Comparison of ENCODE assay signal across 11 cellular contexts in the genomic region with DNA sequence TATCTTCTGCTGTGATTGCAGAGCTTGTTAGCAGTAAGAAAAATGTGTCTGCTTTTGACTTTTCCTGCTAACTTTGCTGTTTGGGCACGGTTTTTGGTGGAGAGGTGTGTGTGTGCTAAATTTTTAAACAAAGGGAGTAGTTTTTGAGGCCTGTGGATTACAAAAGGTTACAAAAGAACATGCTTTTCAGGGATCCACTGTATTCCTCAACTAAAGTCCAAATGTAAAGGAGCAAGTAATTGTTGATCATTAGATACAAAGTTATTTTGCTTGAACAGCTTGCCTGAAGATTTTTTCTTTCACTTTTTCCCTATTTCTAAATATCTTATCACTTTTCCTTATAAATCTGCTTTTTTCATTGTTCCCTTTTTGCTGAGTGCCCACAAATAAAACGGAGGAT. TPM values are rescaled to one million over a fixed set of nuclear protein-coding genes. Genes with fewer than 3 reads are reported as not detected.
A peak's percentile ranks its signal among the peaks of the same experiment; 100 is the strongest.
DNase-seq lines count a peak whose midpoint lies in the region; ATAC-seq and TF ChIP-seq lines count a peak whose summit lies in the region.
"Had no signal": no experiment of that assay in that cellular context is flagged by ENCODE, and none has a peak within 500 bp of the region (broad histone marks: within the 10 kb centered on the region; RNA-seq: fewer than 3 reads in every experiment).

No MANE protein-coding gene starts in this region.

- H3K4me2 ChIP-seq in OCI-LY7 (ENCODE audit: low read length): peak overlapping the region; percentile 94

- ATAC-seq in psoas muscle: no peak

- peak overlapping the region; percentile 27 for H3K27ac Mint-ChIP-seq in activated CD4-positive, alpha-beta T cell treated with anti-CD3 and anti-CD28 coated beads, Interleukin-2, amount 10 ng/mL, durations not matched to agents 7 days and 5 days
- H3K27ac Mint-ChIP-seq in endothelial cell (ENCODE audit: unreplicated experiment): peak overlapping the region; percentile 48

- no peak overlapping the region for H2AFZ ChIP-seq in OCI-LY7 (ENCODE audit: low read length)

- peaks cover 61% of the 10 kb centered on the region for H3K36me3 ChIP-seq in OCI-LY7 (ENCODE audit: insufficient read depth, low read length)
- H3K36me3 ChIP-seq in psoas muscle (ENCODE audit: insufficient read depth in 1 of 2, low read depth in 1 of 2): peaks cover 12 to 57% of the 10 kb centered on the region in 2 donors

- CTCF ChIA-PET in activated CD4-positive, alpha-beta T cell treated with anti-CD3 and anti-CD28 coated beads, Interleukin-2, amount 10 ng/mL, durations not matched to agents 7 days and 5 days (lab: Charles Lee): interaction anchor here (1.8 to 5.5 kb wide), 2 partner anchors 10 to 13 kb away, joined by 5 to 35 read pairs; no protein-coding TSS in a partner anchor
- CTCF ChIA-PET in OCI-LY7 (lab: Charles Lee; ENCODE audit: unreplicated experiment): no interaction called here

- H3K27me3 ChIP-seq in psoas muscle (ENCODE audit: insufficient read depth in 3 of 3, low read length in 2 of 3): no peaks in the 10 kb centered on the region

- POLR2A ChIA-PET in activated CD4-positive, alpha-beta T cell treated with anti-CD3 and anti-CD28 coated beads, Interleukin-2, amount 10 ng/mL, durations not matched to agents 7 days and 5 days (lab: Charles Lee): no interaction called here
- POLR2A ChIA-PET in OCI-LY7 (lab: Charles Lee): interaction anchor here (0.6 to 1.3 kb wide), 3 partner anchors 12 to 99 kb away, joined by 3 to 5 read pairs (median 5); no protein-coding TSS in a partner anchor

- no peak for DNase-seq in activated CD4-positive, alpha-beta T cell treated with anti-CD3 and anti-CD28 coated beads, Interleukin-2, amount 10 ng/mL, durations not matched to agents 7 days and 5 days
- no peak for DNase-seq in activated CD4-positive, alpha-beta T cell treated with anti-CD3 and anti-CD28 coated beads for 48 hours
- DNase-seq in OCI-LY7 (ENCODE audit: low spot score): no peak
- no peak for DNase-seq in endothelial cell (ENCODE audit: low spot score)
- DNase-seq in psoas muscle: no peak
- no peak for DNase-seq in cerebellar cortex (ENCODE audit: low spot score)
- DNase-seq in DMS79 treated with DMSO at 0.1 percent for 48 hours (lab: John Stamatoyannopoulos, UW): no peak
- DNase-seq in NAMALWA (ENCODE audit: low spot score): no peak
- DNase-seq: head of caudate nucleus; stimulated activated CD8-positive, alpha-beta memory T cell treated with anti-CD3 and anti-CD28 coated beads, Interleukin-4, amount 100 ng/mL, for 48 hours; T-helper 9 cell had no signal

- BruUV-seq in OCI-LY7 (replicated peaks; lab: Mats Ljungman, UMichigan): TSS peak; percentile 64

- peaks cover 63% of the 10 kb centered on the region for H3K36me3 Mint-ChIP-seq in activated CD4-positive, alpha-beta T cell treated with anti-CD3 and anti-CD28 coated beads, Interleukin-2, amount 10 ng/mL, durations not matched to agents 7 days and 5 days (ENCODE audit: low read depth)
- peaks cover 39% of the 10 kb centered on the region for H3K36me3 Mint-ChIP-seq in endothelial cell (ENCODE audit: low read depth, unreplicated experiment)

- peaks cover 80% of the 10 kb centered on the region for H3K79me2 ChIP-seq in OCI-LY7 (ENCODE audit: insufficient read depth, low read depth, low read length)

- no peaks in the 10 kb centered on the region for H3K9me2 ChIP-seq in OCI-LY7 (ENCODE audit: insufficient read depth, low read length)

- H3K9me3 ChIP-seq in OCI-LY7 (ENCODE audit: low read length) (no peaks in the 10 kb centered on the region), psoas muscle (no peaks in the 10 kb centered on the region)

- no peak for TF ChIP-seq CTCF in OCI-LY7 (conservative IDR thresholded peaks at IDR 0.05; ENCODE audit: low read length)
- TF ChIP-seq CTCF in endothelial cell (IDR thresholded peaks at IDR 0.05; ENCODE audit: unreplicated experiment): no peak
- TF ChIP-seq CTCF in psoas muscle (IDR thresholded peaks at IDR 0.05): no peak

- H3K4me1 Mint-ChIP-seq in activated CD4-positive, alpha-beta T cell treated with anti-CD3 and anti-CD28 coated beads, Interleukin-2, amount 10 ng/mL, durations not matched to agents 7 days and 5 days: peaks cover 66% of the 10 kb centered on the region
- H3K4me1 Mint-ChIP-seq in endothelial cell (ENCODE audit: unreplicated experiment): peaks cover 40% of the 10 kb centered on the region

- peak overlapping the region; percentile 85 for H3K4me3 Mint-ChIP-seq in activated CD4-positive, alpha-beta T cell treated with anti-CD3 and anti-CD28 coated beads, Interleukin-2, amount 10 ng/mL, durations not matched to agents 7 days and 5 days
- H3K4me3 Mint-ChIP-seq in endothelial cell (ENCODE audit: unreplicated experiment): peak overlapping the region; percentile 96

- H3K9me3 Mint-ChIP-seq in activated CD4-positive, alpha-beta T cell treated with anti-CD3 and anti-CD28 coated beads, Interleukin-2, amount 10 ng/mL, durations not matched to agents 7 days and 5 days: no peaks in the 10 kb centered on the region
- no peaks in the 10 kb centered on the region for H3K9me3 Mint-ChIP-seq in endothelial cell (ENCODE audit: unreplicated experiment)

- H4K20me1 ChIP-seq in OCI-LY7 (ENCODE audit: insufficient read depth, low read length): peaks cover 36% of the 10 kb centered on the region

- H3K4me3 ChIP-seq in OCI-LY7 (ENCODE audit: low read depth, low read length, poor library complexity, severe bottlenecking) (peak overlapping the region; percentile 81), psoas muscle (peak overlapping the region; percentile 92)

- WGBS in psoas muscle, 3 donors: 70 to 79% (median 71%) methylated on average over 2 of the region's 2 CpGs

- H3K27me3 Mint-ChIP-seq in activated CD4-positive, alpha-beta T cell treated with anti-CD3 and anti-CD28 coated beads, Interleukin-2, amount 10 ng/mL, durations not matched to agents 7 days and 5 days: no peaks in the 10 kb centered on the region
- peaks cover 5% of the 10 kb centered on the region for H3K27me3 Mint-ChIP-seq in endothelial cell (ENCODE audit: unreplicated experiment)

- H3K4me1 ChIP-seq in OCI-LY7 (ENCODE audit: insufficient read depth, low read length, poor library complexity, severe bottlenecking) (peaks cover 53% of the 10 kb centered on the region), psoas muscle (peaks cover 44% of the 10 kb centered on the region)

- intact Hi-C loops in OCI-LY7 (cut with micrococcal nuclease; ENCODE audit: unreplicated experiment) (no loop called here), psoas muscle (cut with DNase I) (loop anchor here in 1 of 2 donors (10.0 kb wide), 1 partner anchor 47 kb away; no protein-coding TSS in a partner anchor)

- H3K27ac ChIP-seq in OCI-LY7 (ENCODE audit: low read depth, low read length, poor library complexity, severe bottlenecking) (peak overlapping the region; percentile 67), psoas muscle (no peak overlapping the region)

RNA-seq across cellular contexts. Expression of gene KPNB1, which starts 2.0 kb away (rescaled TPM):
- total RNA-seq in activated CD4-positive, alpha-beta T cell treated with anti-CD3 and anti-CD28 coated beads, Interleukin-2, amount 10 ng/mL, durations not matched to agents 7 days and 5 days: 100 to 1,000 TPM; 409 to 427 TPM
- total RNA-seq in OCI-LY7 (2014; rRNA removed; shearing (Covaris generic)): 215 and 232 TPM in 2 replicates
- total RNA-seq in OCI-LY7 (2022) (423 and 453 TPM in 2 replicates), endothelial cell (ENCODE audit: unreplicated experiment) (376 TPM), psoas muscle (100 to 1,000 TPM; 192 to 323 (median 227) TPM)
- 100 to 1,000 TPM in 2 of 3 donors, 10 to 100 TPM in 1; 78.0 to 121 (median 120) TPM for polyA plus RNA-seq in psoas muscle

RNA-seq across cellular contexts. Expression of gene TBKBP1, which starts 42.3 kb away (rescaled TPM):
- total RNA-seq in activated CD4-positive, alpha-beta T cell treated with anti-CD3 and anti-CD28 coated beads, Interleukin-2, amount 10 ng/mL, durations not matched to agents 7 days and 5 days: 1 to 10 TPM; 2.5 to 3.0 TPM
- total RNA-seq in OCI-LY7 (2014; rRNA removed; shearing (Covaris generic)): 8.3 and 15.0 TPM in 2 replicates
- total RNA-seq in OCI-LY7 (2022): 15.2 and 16.0 TPM in 2 replicates
- 31.4 TPM for total RNA-seq in endothelial cell (ENCODE audit: unreplicated experiment)
- 10 to 100 TPM; 14.5 to 20.6 (median 18.9) TPM for total RNA-seq in psoas muscle
- polyA plus RNA-seq in psoas muscle: 10 to 100 TPM in 2 of 3 donors, 1 to 10 TPM in 1; 5.3 to 37.9 (median 27.4) TPM
